Comparison of ENCODE assay signal across 3 cellular contexts in the genomic region with DNA sequence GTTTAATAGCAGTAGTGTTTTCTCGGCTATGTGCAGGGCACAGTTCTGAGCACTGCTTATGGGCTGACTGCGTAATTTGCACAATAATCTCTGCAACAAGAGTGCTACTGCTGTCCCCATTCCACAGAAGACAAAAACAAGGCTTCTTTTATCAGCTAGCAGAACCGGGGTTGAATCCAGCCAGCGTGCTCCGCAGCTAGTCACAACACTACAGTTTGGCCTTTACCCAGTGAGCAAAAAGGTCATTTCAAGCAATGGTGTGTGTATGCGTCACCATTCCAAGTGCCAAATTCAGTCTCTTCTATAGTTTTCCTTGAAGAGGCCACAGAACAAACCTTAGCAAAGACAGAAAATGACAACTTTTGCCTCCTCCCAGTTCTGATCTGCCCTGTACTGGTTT.
A peak's percentile ranks its signal among the peaks of the same experiment; 100 is the strongest.
TF ChIP-seq lines count a peak whose summit lies in the region.

No MANE protein-coding gene starts in this region.

TF ChIP-seq in liver, 16 proteins besides CTCF, POLR2A, EP300 and RAD21:
- TF ChIP-seq, protein P1, sequence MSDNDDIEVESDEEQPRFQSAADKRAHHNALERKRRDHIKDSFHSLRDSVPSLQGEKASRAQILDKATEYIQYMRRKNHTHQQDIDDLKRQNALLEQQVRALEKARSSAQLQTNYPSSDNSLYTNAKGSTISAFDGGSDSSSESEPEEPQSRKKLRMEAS (IDR thresholded peaks at IDR 0.05) = no peak
- TF ChIP-seq, protein P2, sequence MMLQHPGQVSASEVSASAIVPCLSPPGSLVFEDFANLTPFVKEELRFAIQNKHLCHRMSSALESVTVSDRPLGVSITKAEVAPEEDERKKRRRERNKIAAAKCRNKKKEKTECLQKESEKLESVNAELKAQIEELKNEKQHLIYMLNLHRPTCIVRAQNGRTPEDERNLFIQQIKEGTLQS (IDR thresholded peaks at IDR 0.05) = no peak
- TF ChIP-seq FOXA1 (IDR thresholded peaks at IDR 0.05) (no peak), HNF4A (conservative IDR thresholded peaks at IDR 0.05) (peak; percentile 38 to 80), HNF4G (IDR thresholded peaks at IDR 0.05) (no peak), SP1 (IDR thresholded peaks at IDR 0.05) (no peak), JUND (IDR thresholded peaks at IDR 0.05) (peak in 1 of 2 donors; percentile 59), REST (IDR thresholded peaks at IDR 0.05) (no peak), RXRA (IDR thresholded peaks at IDR 0.05) (peak in 1 of 2 donors; percentile 59), TAF1 (conservative IDR thresholded peaks at IDR 0.05) (no peak), EGR1 (IDR thresholded peaks at IDR 0.05; ENCODE audit: low read depth in 2 of 2) (no peak), YY1 (IDR thresholded peaks at IDR 0.05) (peak; percentile 27), GABPA (IDR thresholded peaks at IDR 0.05 in 1 of 2, conservative IDR thresholded peaks at IDR 0.05 in 1 of 2) (no peak)
- TF ChIP-seq, protein P3, sequence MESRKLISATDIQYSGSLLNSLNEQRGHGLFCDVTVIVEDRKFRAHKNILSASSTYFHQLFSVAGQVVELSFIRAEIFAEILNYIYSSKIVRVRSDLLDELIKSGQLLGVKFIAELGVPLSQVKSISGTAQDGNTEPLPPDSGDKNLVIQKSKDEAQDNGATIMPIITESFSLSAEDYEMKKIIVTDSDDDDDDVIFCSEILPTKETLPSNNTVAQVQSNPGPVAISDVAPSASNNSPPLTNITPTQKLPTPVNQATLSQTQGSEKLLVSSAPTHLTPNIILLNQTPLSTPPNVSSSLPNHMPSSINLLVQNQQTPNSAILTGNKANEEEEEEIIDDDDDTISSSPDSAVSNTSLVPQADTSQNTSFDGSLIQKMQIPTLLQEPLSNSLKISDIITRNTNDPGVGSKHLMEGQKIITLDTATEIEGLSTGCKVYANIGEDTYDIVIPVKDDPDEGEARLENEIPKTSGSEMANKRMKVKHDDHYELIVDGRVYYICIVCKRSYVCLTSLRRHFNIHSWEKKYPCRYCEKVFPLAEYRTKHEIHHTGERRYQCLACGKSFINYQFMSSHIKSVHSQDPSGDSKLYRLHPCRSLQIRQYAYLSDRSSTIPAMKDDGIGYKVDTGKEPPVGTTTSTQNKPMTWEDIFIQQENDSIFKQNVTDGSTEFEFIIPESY (IDR thresholded peaks at IDR 0.05) = no peak

TF ChIP-seq in HepG2, 621 proteins besides CTCF, POLR2A, EP300 and RAD21:
- TF ChIP-seq FOXO1 (CRISPR knock-in tag; IDR thresholded peaks at IDR 0.05) (no peak), ZNF44 (CRISPR knock-in tag; IDR thresholded peaks at IDR 0.05) (no peak), GZF1 (CRISPR knock-in tag; IDR thresholded peaks at IDR 0.05) (no peak), SP5 (CRISPR knock-in tag; IDR thresholded peaks at IDR 0.05; ENCODE audit: borderline replicate concordance, low read depth) (no peak), BHLHE40 (IDR thresholded peaks at IDR 0.05; ENCODE audit: low read length) (no peak), ZNF260 (CRISPR knock-in tag; IDR thresholded peaks at IDR 0.05; ENCODE audit: borderline replicate concordance, low read depth) (no peak), ZNF329 (CRISPR knock-in tag; IDR thresholded peaks at IDR 0.05; ENCODE audit: low read depth) (no peak), ARID3A (IDR thresholded peaks at IDR 0.05; ENCODE audit: low read depth, low read length) (no peak), GABPB1 (CRISPR knock-in tag; IDR thresholded peaks at IDR 0.05) (no peak), HNRNPL (IDR thresholded peaks at IDR 0.05; ENCODE audit: low read depth, low read length) (no peak)

TF ChIP-seq in H1, 55 proteins besides CTCF, POLR2A, EP300 and RAD21:
- TF ChIP-seq RXRA (IDR thresholded peaks at IDR 0.05; ENCODE audit: insufficient read depth, low read depth, low read length) (no peak), KDM1A (IDR thresholded peaks at IDR 0.05; ENCODE audit: borderline replicate concordance, low read length) (peak; percentile 58; the same call in 1 of the 2 replicates)
